ENCODE assay signal across 1 cellular context in genomic region chr21:45543710-45544448, GRCh38.
TF ChIP-seq lines count a peak whose summit lies in the region.

No MANE protein-coding gene starts in this region.

TF ChIP-seq in HepG2, 621 proteins besides CTCF, POLR2A, EP300 and RAD21 (continued from another document):
- TF ChIP-seq ARID4A (CRISPR knock-in tag; IDR thresholded peaks at IDR 0.05; ENCODE audit: borderline replicate concordance) (0 out of 2 replicates have a peak, but pooled peaks have one; percentile 16), AGO1 (IDR thresholded peaks at IDR 0.05; ENCODE audit: low read depth, low read length, poor library complexity, severe bottlenecking) (no peak), SETDB1 (CRISPR knock-in tag; IDR thresholded peaks at IDR 0.05; ENCODE audit: borderline replicate concordance) (no peak), POLR2AphosphoS2 (IDR thresholded peaks at IDR 0.05; ENCODE audit: low read depth, low read length) (no peak), REL (CRISPR knock-in tag; conservative IDR thresholded peaks at IDR 0.05) (no peak), ZNF136 (CRISPR knock-in tag; IDR thresholded peaks at IDR 0.05; ENCODE audit: low read depth) (no peak), ZNF598 (CRISPR knock-in tag; IDR thresholded peaks at IDR 0.05; ENCODE audit: borderline replicate concordance) (0 out of 2 replicates have a peak, but pooled peaks have one; percentile 3)
